In genomic region chr1:63774617-63775417, GRCh38 we compare ENCODE assay signal across 8 cellular contexts. TPM values are rescaled to one million over a fixed set of nuclear protein-coding genes. Genes with fewer than 3 reads are reported as not detected.
DNase-seq lines count a peak whose midpoint lies in the region; TF ChIP-seq lines count a peak whose summit lies in the region.

No MANE protein-coding gene starts in this region.

- no peaks in the 10 kb centered on the region for H3K9me3 Mint-ChIP-seq in activated CD4-positive, alpha-beta T cell treated with anti-CD3 and anti-CD28 coated beads, Interleukin-2, amount 10 ng/mL, durations not matched to agents 24 days and 14 days

- intact Hi-C loops in activated CD4-positive, alpha-beta T cell treated with anti-CD3 and anti-CD28 coated beads, Interleukin-2, amount 10 ng/mL, durations not matched to agents 24 days and 14 days (cut with micrococcal nuclease), result loop anchor here (5.0 to 10.0 kb wide), 3 partner anchors 160 to 472 kb away; no protein-coding TSS in a partner anchor

- no peak overlapping the region for H3K27ac Mint-ChIP-seq in activated CD4-positive, alpha-beta T cell treated with anti-CD3 and anti-CD28 coated beads, Interleukin-2, amount 10 ng/mL, durations not matched to agents 24 days and 14 days

- H3K4me1 Mint-ChIP-seq in activated CD4-positive, alpha-beta T cell treated with anti-CD3 and anti-CD28 coated beads, Interleukin-2, amount 10 ng/mL, durations not matched to agents 24 days and 14 days, result peaks cover 12% of the 10 kb centered on the region

- no peak for TF ChIP-seq CTCF in astrocyte of the cerebellum (IDR thresholded peaks at IDR 0.05; ENCODE audit: low read depth, low read length, missing control alignments)
- TF ChIP-seq CTCF in retinal pigment epithelial cell (conservative IDR thresholded peaks at IDR 0.05; ENCODE audit: low read depth, low read length), result no peak

- DNase-seq in activated CD4-positive, alpha-beta T cell treated with anti-CD3 and anti-CD28 coated beads, Interleukin-2, amount 10 ng/mL, durations not matched to agents 24 days and 14 days, result peak; percentile 65
- DNase-seq in activated CD4-positive, alpha-beta T cell treated with anti-CD3 and anti-CD28 coated beads for 4 hours, result no peak
- DNase-seq in KBM-7 (peak; percentile 14), astrocyte of the cerebellum (ENCODE audit: low read depth) (no peak), retinal pigment epithelial cell (ENCODE audit: low read depth) (no peak), NCI-H2081 treated with DMSO at 0.1 percent for 48 hours (lab: John Stamatoyannopoulos, UW) (no peak), RKO (ENCODE audit: low spot score) (no peak)

- no peaks in the 10 kb centered on the region for H3K36me3 Mint-ChIP-seq in activated CD4-positive, alpha-beta T cell treated with anti-CD3 and anti-CD28 coated beads, Interleukin-2, amount 10 ng/mL, durations not matched to agents 24 days and 14 days (ENCODE audit: low read depth)

- H3K4me3 ChIP-seq in astrocyte of the cerebellum (ENCODE audit: low read depth, low read length) (peak overlapping the region; percentile 74), iPS-11a (ENCODE audit: low read depth, low read length) (peak overlapping the region; percentile 62), retinal pigment epithelial cell (ENCODE audit: low read length) (peak overlapping the region; percentile 88)

- peaks cover 76% of the 10 kb centered on the region for H3K27me3 Mint-ChIP-seq in activated CD4-positive, alpha-beta T cell treated with anti-CD3 and anti-CD28 coated beads, Interleukin-2, amount 10 ng/mL, durations not matched to agents 24 days and 14 days

- H3K4me3 Mint-ChIP-seq in activated CD4-positive, alpha-beta T cell treated with anti-CD3 and anti-CD28 coated beads, Interleukin-2, amount 10 ng/mL, durations not matched to agents 24 days and 14 days, result peak overlapping the region; percentile 65

- in situ Hi-C loops in KBM-7 (cut with MboI; ENCODE audit: low pct_unique_long_range_greater_than_20kb, low sequenced_read_pairs) (no loop called here), astrocyte of the cerebellum (cut with HindIII; ENCODE audit: low sequenced_read_pairs) (no loop called here)

RNA-seq across cellular contexts. Expression of gene ROR1, which starts 1.0 kb away (rescaled TPM):
- total RNA-seq in activated CD4-positive, alpha-beta T cell treated with anti-CD3 and anti-CD28 coated beads, Interleukin-2, amount 10 ng/mL, durations not matched to agents 24 days and 14 days, result 0.09 TPM in 1 of 2 replicates, not detected in the other

Comparison
In these comparisons a context has a peak if more than half of its experiments do, and no peak if none do; other contexts are left out.
1. DNase-seq: peak in activated CD4-positive, alpha-beta T cell treated with anti-CD3 and anti-CD28 coated beads, Interleukin-2, amount 10 ng/mL, durations not matched to agents 24 days and 14 days (single experiment) and KBM-7 (single experiment); none in activated CD4-positive, alpha-beta T cell treated with anti-CD3 and anti-CD28 coated beads for 4 hours (0 of 2), astrocyte of the cerebellum (single experiment), retinal pigment epithelial cell (single experiment), NCI-H2081 treated with DMSO at 0.1 percent for 48 hours (single experiment) and RKO (single experiment).
2. Peak in every context shown above with its lines, with median percentiles within 50 percentile points of each other: H3K4me3 ChIP-seq.